Comparison of ENCODE assay signal across 15 cellular contexts in genomic region chr10:133015321-133015720, GRCh38.
DNase-seq lines count a peak whose midpoint lies in the region; ATAC-seq and TF ChIP-seq lines count a peak whose summit lies in the region.
"Had no signal": no experiment of that assay in that cellular context is flagged by ENCODE, and none has a peak within 500 bp of the region (broad histone marks: within the 10 kb centered on the region; RNA-seq: fewer than 3 reads in every experiment).

No MANE protein-coding gene starts in this region.

- H3K9me3 ChIP-seq in right cardiac atrium (ENCODE audit: control insufficient read depth, low read length), result no peaks in the 10 kb centered on the region
- no peaks in the 10 kb centered on the region for H3K9me3 ChIP-seq in left ventricle myocardium inferior (replicated peaks)
- H3K9me3 ChIP-seq in gastroesophageal sphincter, result no peaks in the 10 kb centered on the region
- H3K9me3 ChIP-seq: HAP-1 had no signal

- H3K4me1 Mint-ChIP-seq in dendritic cell treated with granulocyte-macrophage colony-stimulating factor and Interleukin-4, amounts not matched to agents 40 ng/mL and 50 ng/mL, for 4 days (ENCODE audit: low read depth), result no peaks in the 10 kb centered on the region
- H3K4me1 Mint-ChIP-seq in nephron progenitor cell, result peaks cover 9% of the 10 kb centered on the region
- H3K4me1 Mint-ChIP-seq: CD4-positive, alpha-beta memory T cell had no signal

- H3K36me3 ChIP-seq in left ventricle myocardium inferior (no peaks in the 10 kb centered on the region), gastroesophageal sphincter (no peaks in the 10 kb centered on the region)
- H3K36me3 ChIP-seq: HAP-1 had no signal

- no peaks in the 10 kb centered on the region for H3K9me3 Mint-ChIP-seq in dendritic cell treated with granulocyte-macrophage colony-stimulating factor and Interleukin-4, amounts not matched to agents 40 ng/mL and 50 ng/mL, for 4 days
- no peaks in the 10 kb centered on the region for H3K9me3 Mint-ChIP-seq in nephron progenitor cell
- H3K9me3 Mint-ChIP-seq: CD4-positive, alpha-beta memory T cell had no signal

- peak overlapping the region; percentile 35 for H3K27ac Mint-ChIP-seq in dendritic cell treated with granulocyte-macrophage colony-stimulating factor and Interleukin-4, amounts not matched to agents 40 ng/mL and 50 ng/mL, for 4 days
- peak overlapping the region; percentile 77 for H3K27ac Mint-ChIP-seq in nephron progenitor cell
- H3K27ac Mint-ChIP-seq: CD4-positive, alpha-beta memory T cell; HFFc6 had no signal

- H3K27me3 ChIP-seq in right cardiac atrium (ENCODE audit: control insufficient read depth, insufficient read depth) (no peaks in the 10 kb centered on the region), left ventricle myocardium inferior (ENCODE audit: low read depth) (peaks cover 36% of the 10 kb centered on the region), gastroesophageal sphincter (peaks cover 35% of the 10 kb centered on the region)

- DNase-seq in right cardiac atrium (peak in 2 of 3 donors; percentile 20 to 51), left ventricle myocardium inferior (no peak), nephron progenitor cell (no peak), cerebellum (ENCODE audit: low spot score) (no peak)
- no peak for DNase-seq in stimulated activated CD4-positive, alpha-beta T cell treated with anti-CD3 and anti-CD28 coated beads, Interleukin-4, amount 100 ng/mL, for 4 hours
- DNase-seq: C1 segment of cervical spinal cord; CD4-positive, alpha-beta memory T cell; COR-L47; DMS153; DND-41; GOT3; HFFc6 had no signal

- H3K36me3 Mint-ChIP-seq in dendritic cell treated with granulocyte-macrophage colony-stimulating factor and Interleukin-4, amounts not matched to agents 40 ng/mL and 50 ng/mL, for 4 days (ENCODE audit: low read depth), result peaks cover 48% of the 10 kb centered on the region
- H3K36me3 Mint-ChIP-seq in nephron progenitor cell (ENCODE audit: low read depth), result no peaks in the 10 kb centered on the region
- H3K36me3 Mint-ChIP-seq: CD4-positive, alpha-beta memory T cell had no signal

- no peak overlapping the region for H3K4me3 ChIP-seq in right cardiac atrium (ENCODE audit: low read length)
- no peak overlapping the region for H3K4me3 ChIP-seq in left ventricle myocardium inferior
- H3K4me3 ChIP-seq in gastroesophageal sphincter, result no peak overlapping the region
- H3K4me3 ChIP-seq: HAP-1 had no signal

- ATAC-seq in right cardiac atrium, result no peak
- ATAC-seq in gastroesophageal sphincter, result no peak

- 88% methylated on average over 18 of the region's 18 CpGs for WGBS in right cardiac atrium
- WGBS in gastroesophageal sphincter (ENCODE audit: low coverage in 1 of 2), 2 donors, result 60 to 71% methylated on average over 1 to 12 of the region's 18 CpGs

- H3K27ac ChIP-seq in right cardiac atrium (ENCODE audit: low read length) (no peak overlapping the region), left ventricle myocardium inferior (replicated peaks) (no peak overlapping the region), gastroesophageal sphincter (no peak overlapping the region)

- intact Hi-C loops in right cardiac atrium (cut with DNase I) (no loop called here), left ventricle myocardium inferior (cut with micrococcal nuclease) (no loop called here)
- intact Hi-C loops in dendritic cell treated with granulocyte-macrophage colony-stimulating factor and Interleukin-4, amounts not matched to agents 40 ng/mL and 50 ng/mL, for 4 days (cut with micrococcal nuclease), result no loop called here

- peaks cover 5% of the 10 kb centered on the region for H3K27me3 Mint-ChIP-seq in dendritic cell treated with granulocyte-macrophage colony-stimulating factor and Interleukin-4, amounts not matched to agents 40 ng/mL and 50 ng/mL, for 4 days
- H3K27me3 Mint-ChIP-seq in nephron progenitor cell (ENCODE audit: low read depth, poor library complexity), result no peaks in the 10 kb centered on the region

- H3K4me1 ChIP-seq in right cardiac atrium (ENCODE audit: control insufficient read depth, insufficient read depth, low read length) (no peaks in the 10 kb centered on the region), left ventricle myocardium inferior (no peaks in the 10 kb centered on the region), gastroesophageal sphincter (no peaks in the 10 kb centered on the region)
- H3K4me1 ChIP-seq: HAP-1 had no signal

- no peak for TF ChIP-seq POLR2A in gastroesophageal sphincter (IDR thresholded peaks at IDR 0.05)

- TF ChIP-seq CTCF in left ventricle myocardium inferior (IDR thresholded peaks at IDR 0.05; ENCODE audit: borderline replicate concordance) (no peak), nephron progenitor cell (IDR thresholded peaks at IDR 0.05) (no peak), gastroesophageal sphincter (IDR thresholded peaks at IDR 0.05) (no peak)

- TF ChIP-seq EP300 in gastroesophageal sphincter (IDR thresholded peaks at IDR 0.05), result no peak

- no peak overlapping the region for H3K4me3 Mint-ChIP-seq in dendritic cell treated with granulocyte-macrophage colony-stimulating factor and Interleukin-4, amounts not matched to agents 40 ng/mL and 50 ng/mL, for 4 days
- no peak overlapping the region for H3K4me3 Mint-ChIP-seq in nephron progenitor cell
- H3K4me3 Mint-ChIP-seq: CD4-positive, alpha-beta memory T cell; HFFc6 had no signal

Comparison
In these comparisons a context has a peak if more than half of its experiments do, and no peak if none do; other contexts are left out.
1. DNase-seq: peak in right cardiac atrium (2 of 3); none in left ventricle myocardium inferior (single experiment), nephron progenitor cell (single experiment), stimulated activated CD4-positive, alpha-beta T cell treated with anti-CD3 and anti-CD28 coated beads, Interleukin-4, amount 100 ng/mL, for 4 hours (0 of 2) and cerebellum (single experiment).